ENCODE assay signal across 24 cellular contexts in genomic region chr5:51997500-51997899, GRCh38.
"Had no signal": no experiment of that assay in that cellular context is flagged by ENCODE, and none has a peak within 500 bp of the region (broad histone marks: within the 10 kb centered on the region; RNA-seq: fewer than 3 reads in every experiment).

No MANE protein-coding gene starts in this region.

- H3K4me2 ChIP-seq: hepatocyte had no signal

- H3K79me2 ChIP-seq: hepatocyte had no signal

- H2AFZ ChIP-seq: hepatocyte had no signal

- H3K36me3 ChIP-seq: esophagus squamous epithelium, gastrocnemius medialis, heart left ventricle, left lung, lower lobe of right lung had no signal

- H3K27me3 ChIP-seq: dorsolateral prefrontal cortex, esophagus squamous epithelium, gastrocnemius medialis, heart left ventricle, hepatocyte, left lung had no signal

- DNase-seq: dermis blood vessel endothelial cell; dorsolateral prefrontal cortex; effector CD4-positive, alpha-beta T cell; effector memory CD4-positive, alpha-beta T cell; endodermal cell; erythroblast; esophagus squamous epithelium; foreskin melanocyte; gastrocnemius medialis; heart left ventricle; hypothalamus; immature natural killer cell; left cardiac atrium; left lung; left ventricle myocardium superior; lower lobe of right lung; mesenchymal stem cell; mucosa of descending colon had no signal

- H3K4me3 ChIP-seq: coronary artery, dorsolateral prefrontal cortex, esophagus squamous epithelium, gastrocnemius medialis, heart left ventricle, hepatocyte, left lung, lower lobe of right lung, mucosa of descending colon had no signal

- H3K27ac ChIP-seq: coronary artery, dorsolateral prefrontal cortex, epithelial cell of prostate, esophagus squamous epithelium, gastrocnemius medialis, heart left ventricle, hepatocyte, left lung, lower lobe of right lung had no signal

- FAIRE-seq: colon, endometrium, keratinocyte had no signal

- H3K9me3 ChIP-seq: esophagus squamous epithelium, gastrocnemius medialis, heart left ventricle, left lung, lower lobe of right lung, mucosa of descending colon had no signal

- H3K4me1 ChIP-seq: esophagus squamous epithelium, gastrocnemius medialis, heart left ventricle, left lung, lower lobe of right lung had no signal
